In genomic region chr1:151007853-151008243, GRCh38 we compare ENCODE assay signal across 9 cellular contexts. TPM values are rescaled to one million over a fixed set of nuclear protein-coding genes. Genes with fewer than 3 reads are reported as not detected.
A peak's percentile ranks its signal among the peaks of the same experiment; 100 is the strongest.
DNase-seq lines count a peak whose midpoint lies in the region; ATAC-seq, FAIRE-seq and TF ChIP-seq lines count a peak whose summit lies in the region.
"Had no signal": no experiment of that assay in that cellular context is flagged by ENCODE, and none has a peak within 500 bp of the region (broad histone marks: within the 10 kb centered on the region; RNA-seq: fewer than 3 reads in every experiment).

No MANE protein-coding gene starts in this region.

- RAD21 ChIA-PET in GM12878 (lab: Charles Lee; ENCODE audit: unreplicated experiment) = no interaction called here

- in situ Hi-C loops in GM12878 (cut with MboI) = no loop called here

- peaks cover 6 to 90% (median 81%) of the 10 kb centered on the region in 9 donors for H3K4me1 ChIP-seq in heart right ventricle
- peaks cover 12% of the 10 kb centered on the region for H3K4me1 ChIP-seq in GM12878 (ENCODE audit: control insufficient read depth, insufficient read depth, low read length)
- peaks cover 76% of the 10 kb centered on the region for H3K4me1 ChIP-seq in vagina

- peak overlapping the region in 7 of 10 donors; percentile 58 to 84 (median 74) for H3K4me3 ChIP-seq in heart right ventricle
- peak overlapping the region; percentile 34 for H3K4me3 ChIP-seq in GM12878
- H3K4me3 ChIP-seq in vagina = peak overlapping the region; percentile 70 to 85

- TF ChIP-seq CTCF in heart right ventricle (IDR thresholded peaks at IDR 0.05) (no peak), GM12878 (IDR thresholded peaks at IDR 0.05 in 2 of 3, conservative IDR thresholded peaks at IDR 0.05 in 1 of 3; ENCODE audit: control insufficient read depth in 2 of 3, extremely low read depth in 1 of 3, insufficient read depth in 1 of 3, low read depth in 3 of 3, low read length in 3 of 3) (no peak), vagina (IDR thresholded peaks at IDR 0.05) (no peak)

- H3K9me3 ChIP-seq in heart right ventricle (no peaks in the 10 kb centered on the region), GM12878 (replicated peaks; ENCODE audit: control insufficient read depth, insufficient read depth, low read length) (no peaks in the 10 kb centered on the region), vagina (no peaks in the 10 kb centered on the region)

- TF ChIP-seq EP300 in GM12878 (IDR thresholded peaks at IDR 0.05; ENCODE audit: borderline replicate concordance in 1 of 2, control insufficient read depth in 1 of 2, low read depth in 2 of 2, low read length in 2 of 2) = no peak

- peak overlapping the region; percentile 99 for H3K4me2 ChIP-seq in GM12878 (ENCODE audit: control insufficient read depth, insufficient read depth)

- H3K27me3 ChIP-seq in heart right ventricle (no peaks in the 10 kb centered on the region), GM12878 (replicated peaks in 1 of 2; ENCODE audit: control insufficient read depth in 2 of 2, insufficient read depth in 2 of 2, low read length in 1 of 2) (no peaks in the 10 kb centered on the region), vagina (no peaks in the 10 kb centered on the region)

- peaks cover 0 to 1% (median 0%) of the 10 kb centered on the region in 9 donors for H3K36me3 ChIP-seq in heart right ventricle
- H3K36me3 ChIP-seq in GM12878 (ENCODE audit: control insufficient read depth in 2 of 2, insufficient read depth in 2 of 2, low read length in 1 of 2) = no peaks in the 10 kb centered on the region
- no peaks in the 10 kb centered on the region for H3K36me3 ChIP-seq in vagina

- DNase-seq in heart right ventricle (no peak), left ventricle myocardium superior (no peak), GM12878 (ENCODE audit: low read depth, low spot score) (no peak), midbrain (lab: John Stamatoyannopoulos, UW) (peak; percentile 69), vagina (ENCODE audit: extremely low spot score in 2 of 2) (no peak), NCI-H526 (lab: John Stamatoyannopoulos, UW) (no peak), activated gamma-delta T cell treated with Interleukin-2 at 50 U/mL for 16 hours (no peak)

- TF ChIP-seq POLR2A in GM12878 (IDR thresholded peaks at IDR 0.05; ENCODE audit: low read depth, low read length) (no peak), vagina (IDR thresholded peaks at IDR 0.05) (no peak)

- ATAC-seq in heart right ventricle (no peak), left ventricle myocardium superior (no peak), GM12878 (no peak), GM18867 (IDR thresholded peaks at IDR 0.05; ENCODE audit: unreplicated experiment) (no peak)

- peaks cover 16% of the 10 kb centered on the region for H3K79me2 ChIP-seq in GM12878 (ENCODE audit: control insufficient read depth, insufficient read depth, low read length)

- no peak for FAIRE-seq in GM12878 (lab: Jason Lieb, UNC)

- TF ChIP-seq RAD21 in GM12878 (IDR thresholded peaks at IDR 0.05; ENCODE audit: insufficient read depth, low read depth, low read length) = no peak

- SMC1A ChIA-PET in GM12878 (lab: Charles Lee; ENCODE audit: uncharacterized antibody, unreplicated experiment) = interaction anchor here (3.6 kb wide), 1 partner anchor 12 kb away, joined by 34 read pairs; no protein-coding TSS in a partner anchor

- H3K27ac ChIP-seq in heart right ventricle = peak overlapping the region; percentile 52 to 96 (median 92)
- peak overlapping the region; percentile 30; the same call in 1 of the 2 replicates for H3K27ac ChIP-seq in GM12878 (ENCODE audit: control insufficient read depth, insufficient read depth)
- peak overlapping the region; percentile 93 for H3K27ac ChIP-seq in vagina

- H2AFZ ChIP-seq in GM12878 (ENCODE audit: control insufficient read depth, low read depth, low read length) = peak overlapping the region; percentile 94

- no peaks in the 10 kb centered on the region for H4K20me1 ChIP-seq in GM12878 (ENCODE audit: control insufficient read depth, insufficient read depth)

- POLR2A ChIA-PET in GM12878 (lab: Charles Lee) = no interaction called here

- no peak overlapping the region for H3K9ac ChIP-seq in GM12878 (ENCODE audit: control insufficient read depth, insufficient read depth, low read length)

- WGBS in heart right ventricle, 2 donors = 13 to 16% methylated on average over 4 of the region's 4 CpGs
- 47% methylated on average over 4 of the region's 4 CpGs for WGBS in GM12878 (ENCODE audit: insufficient coverage, insufficient replicate concordance, low lambda C conversion rate, missing lambda C conversion rate)

- BruUV-seq in GM12878 (replicated peaks; lab: Mats Ljungman, UMichigan) = no TSS peak

- intact Hi-C loops in heart right ventricle (cut with DNase I) (loop anchor here in 3 of 10 donors (2.0 to 10.0 kb wide), 3 partner anchors 29 to 54 kb away; partner anchors contain the start of genes CDC42SE1 (in 1 of the 3) and MLLT11 (in 1 of the 3)), left ventricle myocardium superior (cut with micrococcal nuclease) (no loop called here), GM12878 (cut with micrococcal nuclease; ENCODE audit: unreplicated experiment) (no loop called here), vagina (cut with DNase I) (no loop called here)

- CTCF ChIA-PET in GM12878 (lab: Yijun Ruan, JAX) = interaction anchor here (1.9 to 16.2 kb wide), 4 partner anchors 12 to 92 kb away, joined by 4 to 252 read pairs (median 50); partner anchors contain the start of genes ANXA9 and CERS2

RNA-seq across cellular contexts. Expression of gene PRUNE1, which starts 0.4 kb away (rescaled TPM):
- total RNA-seq in heart right ventricle (10 to 100 TPM; 37.5 to 50.1 (median 46.0) TPM), left ventricle myocardium superior (43.6 TPM), GM12878 (2014; rRNA removed) (9.5 and 9.9 TPM in 2 replicates), GM12878 (2014; rRNA removed; fragmentation: Illumina TruSeq; extraction: Trizol) (8.8 and 9.7 TPM in 2 replicates), GM12878 (2021) (10.9 and 11.8 TPM in 2 replicates), vagina (25.5 TPM)
- polyA plus RNA-seq in heart right ventricle (10 to 100 TPM; 11.5 to 24.4 TPM), GM12878 (2011; rRNA removed) (20.2 and 24.5 TPM in 2 replicates), GM12878 (2014; fragmentation: Illumina TruSeq; extraction: Trizol) (15.5 and 16.3 TPM in 2 replicates), GM12878 (2014; fragmentation: Nextera tagmentation; extraction: Ambion mirVana) (1 to 10 TPM; 4.7 to 7.6 TPM), GM12878 (2014; rRNA removed) (10.2 and 14.9 TPM in 2 replicates), GM12878 (2016; fragmentation: Nextera tagmentation; extraction: Ambion mirVana) (10 to 100 TPM; 14.0 to 14.2 TPM)
- 7.7 and 10.4 TPM in 2 replicates for total RNA-seq in GM12878 (2013; cell fraction: nucleolus; rRNA removed)
- polyA plus RNA-seq in GM12878 (2011; ENCODE audit: low read depth) = 9.2 TPM
- 20.9 and 23.2 TPM in 2 replicates for polyA plus RNA-seq in GM12878 (2011; cell fraction: cytosol; rRNA removed)
- polyA plus RNA-seq in GM12878 (2011; cell fraction: nucleus; rRNA removed) = 11.9 and 13.5 TPM in 2 replicates
- 8.5 and 11.6 TPM in 2 replicates for polyA plus RNA-seq in GM12878 (2012)
- polyA minus RNA-seq in GM12878 (2011; rRNA and poly(A)+ RNA removed) = 22.4 and 23.7 TPM in 2 replicates
- polyA minus RNA-seq in GM12878 (2011; cell fraction: cytosol; rRNA and poly(A)+ RNA removed) = 5.3 and 7.6 TPM in 2 replicates
- polyA minus RNA-seq in GM12878 (2011; cell fraction: nucleus; rRNA and poly(A)+ RNA removed) = 3.4 and 5.8 TPM in 2 replicates

RNA-seq across cellular contexts. Expression of gene MINDY1, which starts 1.1 kb away (rescaled TPM):
- total RNA-seq in heart right ventricle (10 to 100 TPM; 40.7 to 70.6 (median 55.7) TPM), left ventricle myocardium superior (40.6 TPM), GM12878 (2014; rRNA removed) (7.5 and 8.8 TPM in 2 replicates), GM12878 (2014; rRNA removed; fragmentation: Illumina TruSeq; extraction: Trizol) (4.4 and 4.9 TPM in 2 replicates), GM12878 (2021) (7.1 and 7.5 TPM in 2 replicates), vagina (27.0 TPM)
- polyA plus RNA-seq in heart right ventricle (10 to 100 TPM in 1 of 2 donors, 1 to 10 TPM in 1; 9.8 to 18.7 TPM), GM12878 (2011; rRNA removed) (0.89 and 1.9 TPM in 2 replicates), GM12878 (2014; fragmentation: Illumina TruSeq; extraction: Trizol) (6.1 and 6.5 TPM in 2 replicates), GM12878 (2014; fragmentation: Nextera tagmentation; extraction: Ambion mirVana) (under 1 TPM; 0.48 to 0.49 TPM), GM12878 (2014; rRNA removed) (6.4 and 7.7 TPM in 2 replicates), GM12878 (2016; fragmentation: Nextera tagmentation; extraction: Ambion mirVana) (1 to 10 TPM; 3.4 to 5.1 TPM)
- total RNA-seq in GM12878 (2013; cell fraction: nucleolus; rRNA removed) = 12.8 and 13.3 TPM in 2 replicates
- 3.5 TPM for polyA plus RNA-seq in GM12878 (2011; ENCODE audit: low read depth)
- 2.3 and 2.5 TPM in 2 replicates for polyA plus RNA-seq in GM12878 (2011; cell fraction: cytosol; rRNA removed)
- 3.0 and 3.6 TPM in 2 replicates for polyA plus RNA-seq in GM12878 (2011; cell fraction: nucleus; rRNA removed)
- polyA plus RNA-seq in GM12878 (2012) = 5.9 and 6.1 TPM in 2 replicates
- 2.1 and 4.1 TPM in 2 replicates for polyA minus RNA-seq in GM12878 (2011; rRNA and poly(A)+ RNA removed)
- polyA minus RNA-seq in GM12878 (2011; cell fraction: cytosol; rRNA and poly(A)+ RNA removed) = 1.5 and 1.6 TPM in 2 replicates
- polyA minus RNA-seq in GM12878 (2011; cell fraction: nucleus; rRNA and poly(A)+ RNA removed) = 1.9 and 2.3 TPM in 2 replicates

RNA-seq across cellular contexts. Expression of gene ANXA9, which starts 25.8 kb away (rescaled TPM):
- total RNA-seq in heart right ventricle = under 1 TPM in 4 of 10 donors, not detected in 6; 0.15 to 0.36 (median 0.20) TPM
- polyA plus RNA-seq in heart right ventricle = under 1 TPM; 0.06 to 0.15 TPM
- 0.27 TPM for total RNA-seq in left ventricle myocardium superior
- total RNA-seq in GM12878 (2013; cell fraction: nucleolus; rRNA removed) = 0.75 TPM in 1 of 2 replicates, not detected in the other
- total RNA-seq in GM12878 (2014; rRNA removed) = not detected in 2 replicates
- total RNA-seq in GM12878 (2014; rRNA removed; fragmentation: Illumina TruSeq; extraction: Trizol) = 0.09 TPM in 1 of 2 replicates, not detected in the other
- not detected in 2 replicates for total RNA-seq in GM12878 (2021)
- 0.18 TPM for polyA plus RNA-seq in GM12878 (2011; ENCODE audit: low read depth)
- 0.37 and 0.43 TPM in 2 replicates for polyA plus RNA-seq in GM12878 (2011; rRNA removed)
- 0.38 and 0.57 TPM in 2 replicates for polyA plus RNA-seq in GM12878 (2011; cell fraction: cytosol; rRNA removed)
- 0.31 and 0.39 TPM in 2 replicates for polyA plus RNA-seq in GM12878 (2011; cell fraction: nucleus; rRNA removed)
- 0.41 and 0.49 TPM in 2 replicates for polyA plus RNA-seq in GM12878 (2012)
- 0.04 TPM in 1 of 2 replicates, not detected in the other for polyA plus RNA-seq in GM12878 (2014; fragmentation: Illumina TruSeq; extraction: Trizol)
- under 1 TPM in 1 of 2 experiments, not detected in 1; 0.11 TPM for polyA plus RNA-seq in GM12878 (2014; fragmentation: Nextera tagmentation; extraction: Ambion mirVana)
- 0.08 TPM in 1 of 2 replicates, not detected in the other for polyA plus RNA-seq in GM12878 (2014; rRNA removed)
- polyA plus RNA-seq in GM12878 (2016; fragmentation: Nextera tagmentation; extraction: Ambion mirVana) = under 1 TPM; 0.25 to 0.28 TPM
- polyA minus RNA-seq in GM12878 (2011; rRNA and poly(A)+ RNA removed) = 0.15 and 0.46 TPM in 2 replicates
- polyA minus RNA-seq in GM12878 (2011; cell fraction: cytosol; rRNA and poly(A)+ RNA removed) = not detected in 2 replicates
- 0.24 TPM in 1 of 2 replicates, not detected in the other for polyA minus RNA-seq in GM12878 (2011; cell fraction: nucleus; rRNA and poly(A)+ RNA removed)
- total RNA-seq in vagina = 0.49 TPM
- total RNA-seq: RPMI7951 had no signal

RNA-seq across cellular contexts. Expression of gene BNIPL, which starts 28.5 kb away (rescaled TPM):
- total RNA-seq in heart right ventricle (under 1 TPM; 0.21 to 0.78 (median 0.32) TPM), left ventricle myocardium superior (0.32 TPM), GM12878 (2014; rRNA removed) (0.17 and 0.27 TPM in 2 replicates), GM12878 (2014; rRNA removed; fragmentation: Illumina TruSeq; extraction: Trizol) (0.18 TPM in 2 replicates), GM12878 (2021) (0.11 and 0.33 TPM in 2 replicates), vagina (105 TPM)
- polyA plus RNA-seq in heart right ventricle (1 to 10 TPM in 1 of 2 donors, under 1 TPM in 1; 0.06 to 1.8 TPM), GM12878 (2011; rRNA removed) (0.49 and 0.99 TPM in 2 replicates), GM12878 (2014; fragmentation: Illumina TruSeq; extraction: Trizol) (0.12 TPM in 1 of 2 replicates, not detected in the other), GM12878 (2014; fragmentation: Nextera tagmentation; extraction: Ambion mirVana) (under 1 TPM; 0.05 TPM), GM12878 (2014; rRNA removed) (1.0 and 1.1 TPM in 2 replicates), GM12878 (2016; fragmentation: Nextera tagmentation; extraction: Ambion mirVana) (under 1 TPM; 0.09 to 0.16 TPM)
- 1.3 and 2.5 TPM in 2 replicates for total RNA-seq in GM12878 (2013; cell fraction: nucleolus; rRNA removed)
- not detected for polyA plus RNA-seq in GM12878 (2011; ENCODE audit: low read depth)
- polyA plus RNA-seq in GM12878 (2011; cell fraction: cytosol; rRNA removed) = 0.48 and 1.2 TPM in 2 replicates
- 1.3 and 2.5 TPM in 2 replicates for polyA plus RNA-seq in GM12878 (2011; cell fraction: nucleus; rRNA removed)
- 0.20 and 0.48 TPM in 2 replicates for polyA plus RNA-seq in GM12878 (2012)
- 0.37 and 0.77 TPM in 2 replicates for polyA minus RNA-seq in GM12878 (2011; rRNA and poly(A)+ RNA removed)
- 0.42 TPM in 1 of 2 replicates, not detected in the other for polyA minus RNA-seq in GM12878 (2011; cell fraction: cytosol; rRNA and poly(A)+ RNA removed)
- polyA minus RNA-seq in GM12878 (2011; cell fraction: nucleus; rRNA and poly(A)+ RNA removed) = 0.36 and 1.1 TPM in 2 replicates

RNA-seq across cellular contexts. Expression of gene CERS2, which starts 33.2 kb away (rescaled TPM):
- total RNA-seq in heart right ventricle = 10 to 100 TPM; 56.5 to 99.4 (median 73.5) TPM
- polyA plus RNA-seq in heart right ventricle = 100 to 1,000 TPM in 1 of 2 donors, 10 to 100 TPM in 1; 79.2 to 104 TPM
- 83.2 TPM for total RNA-seq in left ventricle myocardium superior
- total RNA-seq in GM12878 (2013; cell fraction: nucleolus; rRNA removed) = 27.0 and 31.5 TPM in 2 replicates
- 55.8 and 57.0 TPM in 2 replicates for total RNA-seq in GM12878 (2014; rRNA removed)
- 38.2 and 39.9 TPM in 2 replicates for total RNA-seq in GM12878 (2014; rRNA removed; fragmentation: Illumina TruSeq; extraction: Trizol)
- total RNA-seq in GM12878 (2021) = 76.7 and 79.2 TPM in 2 replicates
- 45.4 TPM for polyA plus RNA-seq in GM12878 (2011; ENCODE audit: low read depth)
- 29.5 and 41.5 TPM in 2 replicates for polyA plus RNA-seq in GM12878 (2011; rRNA removed)
- polyA plus RNA-seq in GM12878 (2011; cell fraction: cytosol; rRNA removed) = 40.6 and 44.7 TPM in 2 replicates
- 57.8 and 60.8 TPM in 2 replicates for polyA plus RNA-seq in GM12878 (2011; cell fraction: nucleus; rRNA removed)
- polyA plus RNA-seq in GM12878 (2012) = 34.6 and 47.7 TPM in 2 replicates
- polyA plus RNA-seq in GM12878 (2014; fragmentation: Illumina TruSeq; extraction: Trizol) = 78.8 and 87.9 TPM in 2 replicates
- 10 to 100 TPM in 1 of 2 experiments, 1 to 10 TPM in 1; 9.2 to 12.7 TPM for polyA plus RNA-seq in GM12878 (2014; fragmentation: Nextera tagmentation; extraction: Ambion mirVana)
- 50.5 and 52.3 TPM in 2 replicates for polyA plus RNA-seq in GM12878 (2014; rRNA removed)
- 10 to 100 TPM; 49.3 to 61.5 TPM for polyA plus RNA-seq in GM12878 (2016; fragmentation: Nextera tagmentation; extraction: Ambion mirVana)
- 57.5 and 61.2 TPM in 2 replicates for polyA minus RNA-seq in GM12878 (2011; rRNA and poly(A)+ RNA removed)
- polyA minus RNA-seq in GM12878 (2011; cell fraction: cytosol; rRNA and poly(A)+ RNA removed) = 19.9 and 23.3 TPM in 2 replicates
- 14.9 and 25.9 TPM in 2 replicates for polyA minus RNA-seq in GM12878 (2011; cell fraction: nucleus; rRNA and poly(A)+ RNA removed)
- total RNA-seq in vagina = 86.4 TPM

Comparison
In these comparisons a context has a peak if more than half of its experiments do, and no peak if none do; other contexts are left out.
1. H3K27ac ChIP-seq: peak in every context shown above with its lines; median percentile 93 in vagina; 92 in heart right ventricle; 30 in GM12878.